ENCODE assay signal across 13 cellular contexts in genomic region chr18:59691046-59691395, GRCh38. TPM values are rescaled to one million over a fixed set of nuclear protein-coding genes. Genes with fewer than 3 reads are reported as not detected.
DNase-seq lines count a peak whose midpoint lies in the region; ATAC-seq and TF ChIP-seq lines count a peak whose summit lies in the region.
"Had no signal": no experiment of that assay in that cellular context is flagged by ENCODE, and none has a peak within 500 bp of the region (broad histone marks: within the 10 kb centered on the region; RNA-seq: fewer than 3 reads in every experiment).

No MANE protein-coding gene starts in this region.

- no peak overlapping the region for H2AFZ ChIP-seq in DND-41 (ENCODE audit: low read depth, low read length)

- DNase-seq in DND-41 (peak; percentile 14), NCI-H1105 (lab: John Stamatoyannopoulos, UW) (peak; percentile 27), adipocyte (ENCODE audit: low read depth) (peak; percentile 48), left colon (peak in 1 of 2 donors; percentile 46), testis (no peak), WTC11 (ENCODE audit: low spot score) (no peak), heart left ventricle (no peak), foreskin melanocyte (no peak)
- DNase-seq: activated CD8-positive, alpha-beta memory T cell treated with anti-CD3 and anti-CD28 coated beads, Interleukin-2, amount 50 U/mL, for 4 hours; aorta; CD8-positive, alpha-beta memory T cell; NCI-H2081 treated with DMSO at 0.1 percent for 48 hours; retina had no signal

- H3K4me3 Mint-ChIP-seq in WTC11 = no peak overlapping the region
- H3K4me3 Mint-ChIP-seq: CD8-positive, alpha-beta memory T cell had no signal

- no peaks in the 10 kb centered on the region for H3K79me2 ChIP-seq in DND-41 (ENCODE audit: insufficient read depth, low read length)

- H3K27ac ChIP-seq in DND-41 (ENCODE audit: low read length) = peak overlapping the region; percentile 84
- no peak overlapping the region for H3K27ac ChIP-seq in testis
- peak overlapping the region in 1 of 12 donors; percentile 56 for H3K27ac ChIP-seq in heart left ventricle

- H3K4me3 ChIP-seq in DND-41 (ENCODE audit: low read depth in 1 of 2, low read length in 2 of 2) = peak overlapping the region in 1 of 2 experiments; percentile 33; a peak in 1 of 4 replicates
- no peak overlapping the region for H3K4me3 ChIP-seq in adipocyte (ENCODE audit: low read length)
- no peak overlapping the region for H3K4me3 ChIP-seq in testis
- no peak overlapping the region for H3K4me3 ChIP-seq in heart left ventricle

- H4K20me1 ChIP-seq in DND-41 (ENCODE audit: insufficient read depth, low read length) = no peaks in the 10 kb centered on the region

- no peaks in the 10 kb centered on the region for H3K9me3 ChIP-seq in DND-41 (ENCODE audit: insufficient read depth, low read length, severe bottlenecking)
- H3K9me3 ChIP-seq in adipocyte (ENCODE audit: control insufficient read depth, low read length) = no peaks in the 10 kb centered on the region
- no peaks in the 10 kb centered on the region for H3K9me3 ChIP-seq in testis
- H3K9me3 ChIP-seq in heart left ventricle = no peaks in the 10 kb centered on the region

- TF ChIP-seq POLR2A in testis (IDR thresholded peaks at IDR 0.05) (no peak), heart left ventricle (IDR thresholded peaks at IDR 0.05) (no peak)

- no peaks in the 10 kb centered on the region for H3K9me3 Mint-ChIP-seq in WTC11

- intact Hi-C loops in left colon (cut with DNase I, micrococcal nuclease) = no loop called here
- intact Hi-C loops in testis (cut with DNase I; ENCODE audit: low total_unique reads) = no loop called here
- intact Hi-C loops in heart left ventricle (cut with DNase I) = loop anchor here in 6 of 10 donors (10.0 kb wide), 4 partner anchors 84 to 236 kb away; no protein-coding TSS in a partner anchor

- peak overlapping the region; percentile 54 for H3K4me2 ChIP-seq in DND-41 (ENCODE audit: insufficient read depth, low read length)

- TF ChIP-seq CTCF in DND-41 (IDR thresholded peaks at IDR 0.05; ENCODE audit: borderline replicate concordance, extremely low read depth, low read length, poor library complexity, severe bottlenecking) = no peak
- no peak for TF ChIP-seq CTCF in testis (IDR thresholded peaks at IDR 0.05)
- TF ChIP-seq CTCF in WTC11 (IDR thresholded peaks at IDR 0.05) = no peak
- no peak for TF ChIP-seq CTCF in heart left ventricle (IDR thresholded peaks at IDR 0.05)

- H3K9ac ChIP-seq in DND-41 (ENCODE audit: low read depth, low read length) = no peak overlapping the region
- H3K9ac ChIP-seq in adipocyte (ENCODE audit: low read length) = no peak overlapping the region

- peaks cover 45% of the 10 kb centered on the region for H3K27me3 Mint-ChIP-seq in WTC11 (ENCODE audit: low read depth)

- H3K27ac Mint-ChIP-seq in WTC11 = no peak overlapping the region
- H3K27ac Mint-ChIP-seq: CD8-positive, alpha-beta memory T cell had no signal

- H3K4me1 ChIP-seq in DND-41 (ENCODE audit: insufficient read depth, low read length) (peaks cover 67% of the 10 kb centered on the region), adipocyte (ENCODE audit: control insufficient read depth, insufficient read depth, low read length) (peaks cover 5% of the 10 kb centered on the region), testis (no peaks in the 10 kb centered on the region), heart left ventricle (peaks cover 0 to under 1% (median 0%) of the 10 kb centered on the region in 12 donors)

- H3K27me3 ChIP-seq in DND-41 (ENCODE audit: insufficient read depth, low read length, poor library complexity) (no peaks in the 10 kb centered on the region), adipocyte (replicated peaks; ENCODE audit: control insufficient read depth, insufficient read depth, low read length) (no peaks in the 10 kb centered on the region), testis (no peaks in the 10 kb centered on the region), heart left ventricle (peaks cover 0 to 24% (median 0%) of the 10 kb centered on the region in 9 donors)

- peaks cover 84% of the 10 kb centered on the region for H3K4me1 Mint-ChIP-seq in WTC11

- ATAC-seq in DND-41 (ENCODE audit: insufficient read depth, low read depth) (no peak), left colon (peak; percentile 81), WTC11 (no peak), heart left ventricle (no peak)

- no peaks in the 10 kb centered on the region for H3K36me3 Mint-ChIP-seq in WTC11
- H3K36me3 Mint-ChIP-seq: CD8-positive, alpha-beta memory T cell had no signal

- POLR2A ChIA-PET in WTC11 (lab: Charles Lee) = no interaction called here

- H3K36me3 ChIP-seq in DND-41 (ENCODE audit: insufficient read depth, low read length) (no peaks in the 10 kb centered on the region), adipocyte (ENCODE audit: control insufficient read depth, insufficient read depth, low read length, severe bottlenecking) (no peaks in the 10 kb centered on the region), testis (ENCODE audit: low read depth, missing control alignments) (no peaks in the 10 kb centered on the region), heart left ventricle (no peaks in the 10 kb centered on the region)

- CTCF ChIA-PET in WTC11 (lab: Charles Lee) = interaction anchor here (1.0 to 1.9 kb wide), 3 partner anchors 57 to 133 kb away, joined by 3 to 16 read pairs (median 13); no protein-coding TSS in a partner anchor

TF ChIP-seq in WTC11, 78 proteins besides CTCF, POLR2A, EP300 and RAD21 (continues in another document):
- TF ChIP-seq ZNF263 (CRISPR knock-in tag; IDR thresholded peaks at IDR 0.05; ENCODE audit: low read depth) (no peak), ZNF232 (CRISPR knock-in tag; IDR thresholded peaks at IDR 0.05) (no peak), USF2 (CRISPR knock-in tag; IDR thresholded peaks at IDR 0.05) (no peak), FOXJ3 (CRISPR knock-in tag; IDR thresholded peaks at IDR 0.05; ENCODE audit: borderline replicate concordance) (no peak), ZNF423 (CRISPR knock-in tag; IDR thresholded peaks at IDR 0.05) (no peak), NR2C2 (CRISPR knock-in tag; IDR thresholded peaks at IDR 0.05) (no peak), NFE2L1 (CRISPR knock-in tag; IDR thresholded peaks at IDR 0.05) (no peak), IRF2 (CRISPR knock-in tag; IDR thresholded peaks at IDR 0.05; ENCODE audit: borderline replicate concordance, low read depth) (no peak)
- TF ChIP-seq, protein P1, sequence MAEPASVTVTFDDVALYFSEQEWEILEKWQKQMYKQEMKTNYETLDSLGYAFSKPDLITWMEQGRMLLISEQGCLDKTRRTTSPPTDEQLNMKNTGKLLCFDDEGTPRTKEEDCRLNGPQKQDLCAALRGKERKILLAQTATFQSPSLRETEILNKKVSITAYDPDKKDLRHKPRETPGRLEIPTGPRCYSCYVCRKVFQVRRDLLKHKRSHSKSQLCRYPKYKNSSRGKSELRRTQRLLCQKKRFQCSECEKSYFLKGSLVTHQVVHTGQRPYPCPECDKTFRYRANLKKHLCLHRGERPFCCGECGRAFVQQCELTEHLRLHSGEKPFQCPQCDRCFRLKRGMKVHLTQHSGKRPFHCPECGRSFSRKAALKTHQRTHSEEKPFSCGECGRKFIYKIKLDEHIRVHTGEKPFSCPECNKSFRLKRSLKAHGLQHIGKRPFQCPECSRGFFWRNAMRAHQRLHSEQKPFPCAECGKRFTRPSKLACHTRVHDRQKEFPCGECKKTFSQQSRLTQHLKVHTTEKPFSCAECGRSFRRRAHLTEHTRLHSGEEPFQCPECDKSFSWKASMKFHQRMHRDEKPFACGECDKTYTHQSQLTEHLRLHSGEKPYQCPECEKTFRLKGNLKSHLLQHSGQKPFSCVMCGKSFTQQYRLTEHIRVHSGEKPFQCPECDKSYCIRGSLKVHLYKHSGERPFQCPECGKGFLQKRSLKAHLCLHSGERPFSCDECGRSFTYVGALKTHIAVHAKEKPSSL (CRISPR knock-in tag; conservative IDR thresholded peaks at IDR 0.05) = no peak

RNA-seq across cellular contexts. Expression of gene CCBE1, which starts 6.2 kb away (rescaled TPM):
- total RNA-seq in left colon (1 to 10 TPM in 1 of 2 donors, under 1 TPM in 1; 0.31 to 8.0 TPM), testis (1 to 10 TPM; 1.8 to 2.6 TPM), WTC11 (2021) (8.0 to 9.7 TPM (median 9.7 TPM) in 3 replicates), heart left ventricle (1 to 10 TPM in 3 of 9 donors, under 1 TPM in 6; 0.20 to 6.3 (median 0.74) TPM)
- polyA plus RNA-seq in testis (ENCODE audit: insufficient read depth, low read depth, low replicate concordance) (1.9 TPM), heart left ventricle (under 1 TPM; 0.15 to 1.00 TPM)
- total RNA-seq: CD8-positive, alpha-beta memory T cell had no signal
- polyA plus RNA-seq: CD8-positive, alpha-beta memory T cell had no signal

Comparison
In these comparisons a context has a peak if more than half of its experiments do, and no peak if none do; other contexts are left out.
1. DNase-seq: peak in DND-41 (single experiment), NCI-H1105 (single experiment) and adipocyte (single experiment); none in testis (single experiment), WTC11 (single experiment), heart left ventricle (0 of 5) and foreskin melanocyte (single experiment).
2. intact Hi-C loops: an anchor here in heart left ventricle (10.0 kb wide); none called in left colon and testis.